ENCODE assay signal across 16 cellular contexts in genomic region chr5:132501961-132502931, GRCh38. TPM values are rescaled to one million over a fixed set of nuclear protein-coding genes. Genes with fewer than 3 reads are reported as not detected.
DNase-seq lines count a peak whose midpoint lies in the region; ATAC-seq and TF ChIP-seq lines count a peak whose summit lies in the region.
"Had no signal": no experiment of that assay in that cellular context is flagged by ENCODE, and none has a peak within 500 bp of the region (broad histone marks: within the 10 kb centered on the region; RNA-seq: fewer than 3 reads in every experiment).

No MANE protein-coding gene starts in this region.

- H3K4me1 Mint-ChIP-seq in dendritic cell treated with granulocyte-macrophage colony-stimulating factor and Interleukin-4, amounts not matched to agents 40 ng/mL and 50 ng/mL, for 4 days (ENCODE audit: low read depth): peaks cover 51% of the 10 kb centered on the region

- H3K23ac ChIP-seq in mesenchymal stem cell (ENCODE audit: low read length in 2 of 2): no peak overlapping the region

- H2BK12ac ChIP-seq in mesenchymal stem cell (ENCODE audit: low read length in 2 of 2): peak overlapping the region; percentile 11 to 75

- no peak overlapping the region for H3K4me3 Mint-ChIP-seq in dendritic cell treated with granulocyte-macrophage colony-stimulating factor and Interleukin-4, amounts not matched to agents 40 ng/mL and 50 ng/mL, for 4 days
- H3K4me3 Mint-ChIP-seq: activated CD4-positive, alpha-beta T cell treated with anti-CD3 and anti-CD28 coated beads for 36 hours had no signal

- H3K9me3 ChIP-seq in right cardiac atrium (ENCODE audit: control insufficient read depth, low read length): no peaks in the 10 kb centered on the region
- H3K9me3 ChIP-seq in mesenchymal stem cell (ENCODE audit: control insufficient read depth, low read length): no peaks in the 10 kb centered on the region
- H3K9me3 ChIP-seq in vagina: no peaks in the 10 kb centered on the region
- H3K9me3 ChIP-seq: SK-N-SH had no signal

- no peaks in the 10 kb centered on the region for H3K27me3 ChIP-seq in right cardiac atrium (ENCODE audit: control insufficient read depth, insufficient read depth)
- H3K27me3 ChIP-seq in mesenchymal stem cell (ENCODE audit: control insufficient read depth in 1 of 2, insufficient read depth in 1 of 2, low read length in 2 of 2): no peaks in the 10 kb centered on the region
- no peaks in the 10 kb centered on the region for H3K27me3 ChIP-seq in vagina

- H3K4me1 ChIP-seq in right cardiac atrium (ENCODE audit: control insufficient read depth, insufficient read depth, low read length) (peaks cover 10% of the 10 kb centered on the region), mesenchymal stem cell (ENCODE audit: control insufficient read depth, insufficient read depth, low read depth, low read length) (peaks cover 41% of the 10 kb centered on the region), vagina (peaks cover 24% of the 10 kb centered on the region)

- H3K36me3 Mint-ChIP-seq in dendritic cell treated with granulocyte-macrophage colony-stimulating factor and Interleukin-4, amounts not matched to agents 40 ng/mL and 50 ng/mL, for 4 days (ENCODE audit: low read depth): no peaks in the 10 kb centered on the region

- H2AFZ ChIP-seq in mesenchymal stem cell (ENCODE audit: low read depth, low read length): no peak overlapping the region

- H3K36me3 ChIP-seq in mesenchymal stem cell (ENCODE audit: control insufficient read depth in 1 of 2, insufficient read depth in 2 of 2, low read depth in 1 of 2, low read length in 2 of 2) (no peaks in the 10 kb centered on the region), vagina (no peaks in the 10 kb centered on the region)

- 70% methylated on average over 10 of the region's 10 CpGs for WGBS in right cardiac atrium
- 83% methylated on average over 10 of the region's 10 CpGs for WGBS in mesenchymal stem cell

- no peaks in the 10 kb centered on the region for H3K9me3 Mint-ChIP-seq in dendritic cell treated with granulocyte-macrophage colony-stimulating factor and Interleukin-4, amounts not matched to agents 40 ng/mL and 50 ng/mL, for 4 days

- H4K8ac ChIP-seq in mesenchymal stem cell (ENCODE audit: low read length): peak overlapping the region; percentile 88

- H3K4ac ChIP-seq in mesenchymal stem cell (ENCODE audit: low read depth in 1 of 2, low read length in 2 of 2): peak overlapping the region in 1 of 2 experiments; percentile 19

- TF ChIP-seq POLR2A in vagina (IDR thresholded peaks at IDR 0.05): no peak

- H3K4me2 ChIP-seq in mesenchymal stem cell (ENCODE audit: low read length, poor library complexity, severe bottlenecking): no peak overlapping the region
- H3K4me2 ChIP-seq: SK-N-SH had no signal

- intact Hi-C loops in right cardiac atrium (cut with DNase I) (loop anchor here (2.0 to 5.0 kb wide), 3 partner anchors 110 to 115 kb away; no protein-coding TSS in a partner anchor), Right ventricle myocardium superior (cut with DNase I) (loop anchor here (10.0 kb wide), 2 partner anchors 227 to 323 kb away; no protein-coding TSS in a partner anchor), vagina (cut with DNase I) (loop anchor here (2.0 kb wide), 1 partner anchor 117 kb away; no protein-coding TSS in a partner anchor)
- intact Hi-C loops in dendritic cell treated with granulocyte-macrophage colony-stimulating factor and Interleukin-4, amounts not matched to agents 40 ng/mL and 50 ng/mL, for 4 days (cut with micrococcal nuclease): loop anchor here (1.0 kb wide), 2 partner anchors 83 to 116 kb away; no protein-coding TSS in a partner anchor

- ATAC-seq in right cardiac atrium (no peak), Right ventricle myocardium superior (ENCODE audit: poor library complexity) (no peak)

- H3K27ac Mint-ChIP-seq in dendritic cell treated with granulocyte-macrophage colony-stimulating factor and Interleukin-4, amounts not matched to agents 40 ng/mL and 50 ng/mL, for 4 days: peak overlapping the region; percentile 46
- H3K27ac Mint-ChIP-seq: activated CD4-positive, alpha-beta T cell treated with anti-CD3 and anti-CD28 coated beads for 36 hours had no signal

- peak overlapping the region; percentile 90 for H2AK5ac ChIP-seq in mesenchymal stem cell (ENCODE audit: low read length, severe bottlenecking)

- no peak overlapping the region for H3K14ac ChIP-seq in mesenchymal stem cell (ENCODE audit: low read length in 2 of 2)

- peaks cover 4% of the 10 kb centered on the region for H3K79me1 ChIP-seq in mesenchymal stem cell (replicated peaks; ENCODE audit: low read length, poor library complexity, severe bottlenecking)

- no peak overlapping the region for H2BK5ac ChIP-seq in mesenchymal stem cell (ENCODE audit: low read depth, low read length, poor library complexity, severe bottlenecking)

- no peak overlapping the region for H3K4me3 ChIP-seq in right cardiac atrium (ENCODE audit: low read length)
- no peak overlapping the region for H3K4me3 ChIP-seq in mesenchymal stem cell (ENCODE audit: insufficient read depth in 1 of 2, low read depth in 1 of 2, low read length in 2 of 2)
- no peak overlapping the region for H3K4me3 ChIP-seq in vagina

- H3K9ac ChIP-seq in mesenchymal stem cell (ENCODE audit: low read length): peak overlapping the region; percentile 26
- H3K9ac ChIP-seq: SK-N-SH had no signal

- no peak for TF ChIP-seq CTCF in vagina (IDR thresholded peaks at IDR 0.05)

- peak overlapping the region; percentile 83 for H2BK15ac ChIP-seq in mesenchymal stem cell (ENCODE audit: low read depth, poor library complexity, severe bottlenecking)

- H3K27me3 Mint-ChIP-seq in dendritic cell treated with granulocyte-macrophage colony-stimulating factor and Interleukin-4, amounts not matched to agents 40 ng/mL and 50 ng/mL, for 4 days: no peaks in the 10 kb centered on the region

- H2BK120ac ChIP-seq in mesenchymal stem cell (ENCODE audit: low read depth, low read length): peak overlapping the region; percentile 74

- peak overlapping the region; percentile 7 to 89 for H3K18ac ChIP-seq in mesenchymal stem cell (ENCODE audit: low read depth in 1 of 2, low read length in 2 of 2)

- DNase-seq in right cardiac atrium (peak in 1 of 3 donors; percentile 58), Right ventricle myocardium superior (no peak), mesenchymal stem cell (peak; percentile 62), vagina (ENCODE audit: extremely low spot score in 2 of 2) (peak in 1 of 2 donors; percentile 80), NCI-H2107 treated with DMSO at 0.1 percent for 48 hours (lab: John Stamatoyannopoulos, UW; ENCODE audit: unreplicated experiment) (no peak), NK-92 (lab: John Stamatoyannopoulos, UW; ENCODE audit: unreplicated experiment) (no peak)
- DNase-seq in activated T-cell treated with anti-CD3 and anti-CD28 coated beads, Interleukin-2, amount 50 U/mL, for 1 hour: no peak
- DNase-seq: activated CD4-positive, alpha-beta T cell treated with anti-CD3 and anti-CD28 coated beads for 36 hours; NCI-H69; SK-N-SH; trophoblast cell had no signal

- H3K27ac ChIP-seq in right cardiac atrium (ENCODE audit: low read length) (peak overlapping the region; percentile 15), mesenchymal stem cell (ENCODE audit: low read length, poor library complexity, severe bottlenecking) (no peak overlapping the region), vagina (peak overlapping the region; percentile 24)

- peak overlapping the region; percentile 96 for H4K91ac ChIP-seq in mesenchymal stem cell (ENCODE audit: low read length)

RNA-seq across cellular contexts. Expression of gene IRF1, which starts 11.7 kb away (rescaled TPM):
- total RNA-seq in right cardiac atrium: 10 to 100 TPM in 3 of 4 donors, 1 to 10 TPM in 1; 9.4 to 17.9 (median 13.8) TPM
- polyA plus RNA-seq in right cardiac atrium: 11.7 TPM
- 12.5 TPM for total RNA-seq in Right ventricle myocardium superior
- 33.6 TPM for polyA plus RNA-seq in mesenchymal stem cell (2013, experiment 1 of 2)
- polyA plus RNA-seq in mesenchymal stem cell (2013, experiment 2 of 2): 35.8 TPM
- 49.8 TPM for total RNA-seq in vagina

RNA-seq across cellular contexts. Expression of gene IL5, which starts 41.1 kb away (rescaled TPM):
- not detected for total RNA-seq in right cardiac atrium
- not detected for polyA plus RNA-seq in right cardiac atrium
- not detected for total RNA-seq in Right ventricle myocardium superior
- polyA plus RNA-seq in mesenchymal stem cell (2013, experiment 1 of 2): not detected
- not detected for polyA plus RNA-seq in mesenchymal stem cell (2013, experiment 2 of 2)
- not detected for total RNA-seq in vagina
- total RNA-seq: cerebellum, lung microvascular endothelial cell, renal cortical epithelial cell had no signal
- polyA plus RNA-seq: AG04450, SK-N-SH had no signal

RNA-seq across cellular contexts. Expression of gene RAD50, which starts 54.5 kb away (rescaled TPM):
- 10 to 100 TPM; 22.7 to 32.0 (median 29.8) TPM for total RNA-seq in right cardiac atrium
- 8.0 TPM for polyA plus RNA-seq in right cardiac atrium
- 33.1 TPM for total RNA-seq in Right ventricle myocardium superior
- polyA plus RNA-seq in mesenchymal stem cell (2013, experiment 1 of 2): 20.7 TPM
- 19.7 TPM for polyA plus RNA-seq in mesenchymal stem cell (2013, experiment 2 of 2)
- 29.0 TPM for total RNA-seq in vagina
